In genomic region chr6:34888874-34889555, GRCh38 we compare ENCODE assay signal across 1 cellular context.
A peak's percentile ranks its signal among the peaks of the same experiment; 100 is the strongest.
TF ChIP-seq lines count a peak whose summit lies in the region.

ANKS1A (plus strand) TSS chr6:34889255; CDS start chr6:34889403, 148 bp downstream.

TF ChIP-seq in HepG2, 621 proteins besides CTCF, POLR2A, EP300 and RAD21 (continued from another document and continues in another):
- TF ChIP-seq MAFG (CRISPR knock-in tag; IDR thresholded peaks at IDR 0.05) (no peak), MYPOP (CRISPR knock-in tag; IDR thresholded peaks at IDR 0.05) (no peak), ZNF260 (CRISPR knock-in tag; IDR thresholded peaks at IDR 0.05; ENCODE audit: borderline replicate concordance, low read depth) (no peak), U2AF2 (IDR thresholded peaks at IDR 0.05; ENCODE audit: low read depth, low read length) (no peak), TOPORS (CRISPR knock-in tag; IDR thresholded peaks at IDR 0.05) (no peak), RBFOX2 (IDR thresholded peaks at IDR 0.05; ENCODE audit: low read depth, low read length) (peak; percentile 81), BORCS8-MEF2B (CRISPR knock-in tag; IDR thresholded peaks at IDR 0.05) (peak; percentile 92), ZNF557 (CRISPR knock-in tag; IDR thresholded peaks at IDR 0.05) (no peak), CSRNP1 (CRISPR knock-in tag; IDR thresholded peaks at IDR 0.05) (0 out of 2 replicates have a peak, but pooled peaks have one; percentile 36), SOX5 (CRISPR knock-in tag; IDR thresholded peaks at IDR 0.05; ENCODE audit: borderline replicate concordance) (peak; percentile 15; the same call in 1 of the 2 replicates), NR2F1 (CRISPR knock-in tag; IDR thresholded peaks at IDR 0.05) (no peak), ZBTB3 (CRISPR knock-in tag; IDR thresholded peaks at IDR 0.05; ENCODE audit: borderline replicate concordance, low read depth) (0 out of 2 replicates have a peak, but pooled peaks have one; percentile 20), MEIS1 (CRISPR knock-in tag; IDR thresholded peaks at IDR 0.05; ENCODE audit: borderline replicate concordance) (no peak), RFXAP (CRISPR knock-in tag; IDR thresholded peaks at IDR 0.05; ENCODE audit: borderline replicate concordance) (no peak), ZSCAN5A (CRISPR knock-in tag; IDR thresholded peaks at IDR 0.05; ENCODE audit: borderline replicate concordance) (peak; percentile 80; the same call in 1 of the 2 replicates), ZNF607 (CRISPR knock-in tag; IDR thresholded peaks at IDR 0.05; ENCODE audit: borderline replicate concordance) (peak; percentile 71; the same call in 1 of the 2 replicates), RFXANK (CRISPR knock-in tag; IDR thresholded peaks at IDR 0.05) (no peak), TEF (CRISPR knock-in tag; IDR thresholded peaks at IDR 0.05) (no peak), PCBP1 (IDR thresholded peaks at IDR 0.05; ENCODE audit: borderline replicate concordance, low read depth, low read length) (0 out of 2 replicates have a peak, but pooled peaks have one; percentile 60), PLSCR1 (CRISPR knock-in tag; IDR thresholded peaks at IDR 0.05; ENCODE audit: borderline replicate concordance) (no peak), ZNF816 (CRISPR knock-in tag; IDR thresholded peaks at IDR 0.05; ENCODE audit: borderline replicate concordance) (no peak), ZNF101 (CRISPR knock-in tag; IDR thresholded peaks at IDR 0.05; ENCODE audit: borderline replicate concordance, low read depth) (no peak), MAZ (IDR thresholded peaks at IDR 0.05; ENCODE audit: borderline replicate concordance, low read depth, low read length) (peak; percentile 73; the same call in 1 of the 2 replicates), MAZ (CRISPR knock-in tag; IDR thresholded peaks at IDR 0.05; ENCODE audit: low read depth) (peak; percentile 80), KDM2A (CRISPR knock-in tag; IDR thresholded peaks at IDR 0.05; ENCODE audit: borderline replicate concordance, low read depth) (peak; percentile 82), ZKSCAN5 (CRISPR knock-in tag; IDR thresholded peaks at IDR 0.05) (no peak), RFX1 (IDR thresholded peaks at IDR 0.05) (peak; percentile 60; the same call in 1 of the 2 replicates), JUN (CRISPR knock-in tag; IDR thresholded peaks at IDR 0.05) (peak; percentile 67; the same call in 1 of the 2 replicates), STAT6 (CRISPR knock-in tag; IDR thresholded peaks at IDR 0.05; ENCODE audit: borderline replicate concordance) (no peak), ARID2 (CRISPR knock-in tag; IDR thresholded peaks at IDR 0.05; ENCODE audit: borderline replicate concordance) (peak; percentile 82; the same call in 1 of the 2 replicates), MBNL3 (CRISPR knock-in tag; conservative IDR thresholded peaks at IDR 0.05) (no peak), CSRNP2 (CRISPR knock-in tag; conservative IDR thresholded peaks at IDR 0.05; ENCODE audit: low read depth) (0 out of 2 replicates have a peak, but pooled peaks have one; percentile 17), ZNF138 (CRISPR knock-in tag; IDR thresholded peaks at IDR 0.05; ENCODE audit: low read depth) (0 out of 2 replicates have a peak, but pooled peaks have one; percentile 23), ZNF556 (CRISPR knock-in tag; IDR thresholded peaks at IDR 0.05; ENCODE audit: borderline replicate concordance) (peak; percentile 64; the same call in 1 of the 2 replicates), ZNF652 (CRISPR knock-in tag; IDR thresholded peaks at IDR 0.05; ENCODE audit: borderline replicate concordance, low read depth) (no peak), DZIP1 (CRISPR knock-in tag; IDR thresholded peaks at IDR 0.05) (no peak), SP140L (CRISPR knock-in tag; IDR thresholded peaks at IDR 0.05; ENCODE audit: borderline replicate concordance) (no peak), ZFP36L2 (CRISPR knock-in tag; IDR thresholded peaks at IDR 0.05) (no peak), ZNF530 (CRISPR knock-in tag; IDR thresholded peaks at IDR 0.05; ENCODE audit: low read depth) (no peak), NFE2 (CRISPR knock-in tag; IDR thresholded peaks at IDR 0.05) (no peak), ZNF282 (IDR thresholded peaks at IDR 0.05; ENCODE audit: partially characterized antibody) (no peak), GZF1 (CRISPR knock-in tag; IDR thresholded peaks at IDR 0.05) (peak; percentile 100), SIN3B (IDR thresholded peaks at IDR 0.05; ENCODE audit: low read length) (no peak), DMAP1 (CRISPR knock-in tag; IDR thresholded peaks at IDR 0.05) (no peak), ZNF329 (CRISPR knock-in tag; IDR thresholded peaks at IDR 0.05; ENCODE audit: low read depth) (peak; percentile 44; the same call in 1 of the 2 replicates), POGZ (CRISPR knock-in tag; IDR thresholded peaks at IDR 0.05) (peak; percentile 86), ZEB1 (IDR thresholded peaks at IDR 0.05; ENCODE audit: insufficient replicate concordance, low read depth) (peak; percentile 100)
